ENCODE assay signal across 15 cellular contexts in the genomic region with DNA sequence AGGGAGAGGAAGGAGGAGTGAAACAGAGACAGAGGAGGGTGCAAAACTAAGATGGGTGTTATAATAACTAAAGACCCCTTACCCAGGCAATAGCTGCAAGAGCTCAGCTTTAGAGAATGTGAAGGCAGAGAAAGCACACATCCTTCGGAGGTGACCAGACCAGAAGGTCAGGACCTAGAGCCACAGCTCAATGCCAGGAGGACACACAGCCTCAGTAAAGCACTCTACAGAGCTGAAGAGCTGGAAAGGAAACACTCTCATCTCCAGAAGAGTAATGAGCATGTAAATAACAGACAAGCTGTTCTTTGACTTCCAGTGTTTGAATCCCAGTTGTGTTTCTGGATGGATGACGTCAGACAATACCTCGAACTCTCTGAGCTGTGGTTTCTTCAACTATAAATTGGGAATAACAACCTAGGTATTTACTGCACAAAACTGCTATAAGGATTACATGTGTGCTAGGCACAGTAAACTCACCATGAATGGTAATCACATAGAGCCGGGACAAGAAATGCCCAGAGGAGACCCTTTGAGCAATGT.
DNase-seq lines count a peak whose midpoint lies in the region; ATAC-seq and TF ChIP-seq lines count a peak whose summit lies in the region.
"Had no signal": no experiment of that assay in that cellular context is flagged by ENCODE, and none has a peak within 500 bp of the region (broad histone marks: within the 10 kb centered on the region; RNA-seq: fewer than 3 reads in every experiment).

No MANE protein-coding gene starts in this region.

- DNase-seq in DMS53 treated with DMSO at 0.1 percent for 48 hours (lab: John Stamatoyannopoulos, UW; ENCODE audit: unreplicated experiment) (peak; percentile 17), SHP77 treated with DMSO at 0.1 percent for 48 hours (lab: John Stamatoyannopoulos, UW) (peak; percentile 38), fibroblast of peridontal ligament (ENCODE audit: extremely low read depth) (peak; percentile 29), T-helper 1 cell (no peak)
- no peak for DNase-seq in activated CD4-positive, CD25-positive, alpha-beta regulatory T cell treated with anti-CD3 and anti-CD28 coated beads, Interleukin-2, amount 50 U/mL, for 72 hours
- DNase-seq: CD4-positive, alpha-beta memory T cell; GF-D8; MG63; NCI-H1105; NCI-H187 treated with DMSO at 0.1 percent for 48 hours; NCI-H526 had no signal

- ATAC-seq in GM18858 (IDR thresholded peaks at IDR 0.05; ENCODE audit: unreplicated experiment) = no peak
- ATAC-seq: Panc1, Right ventricle myocardium inferior had no signal

- H3K9me3 ChIP-seq in HEK293 (ENCODE audit: control insufficient read depth, insufficient read depth, low read depth, low read length) = no peaks in the 10 kb centered on the region
- H3K9me3 ChIP-seq: MG63 had no signal

- POLR2A ChIA-PET in HEK293 (lab: Yijun Ruan, JAX) = no interaction called here

- CTCF ChIA-PET in HEK293 (lab: Yijun Ruan, JAX) = interaction anchor here (0.6 to 0.7 kb wide), 3 partner anchors 8 to 181 kb away, joined by 3 to 4 read pairs (median 3); no protein-coding TSS in a partner anchor

- H3K36me3 ChIP-seq in HEK293 (ENCODE audit: control insufficient read depth in 2 of 2, insufficient read depth in 1 of 2, low read length in 2 of 2) = no peaks in the 10 kb centered on the region
- H3K36me3 ChIP-seq: MG63 had no signal

- H3K4me3 ChIP-seq in HEK293 (ENCODE audit: low read depth, low read length) = no peak overlapping the region
- H3K4me3 ChIP-seq: MG63 had no signal

- H3K27ac ChIP-seq in HEK293 (ENCODE audit: extremely low read depth, low read depth, low read length) = no peak overlapping the region

- TF ChIP-seq CTCF in HEK293 (tag by site-specific recombination; IDR thresholded peaks at IDR 0.05) = no peak

- H3K4me1 ChIP-seq in HEK293 (ENCODE audit: control insufficient read depth, insufficient read depth, low read length) = peaks cover 6% of the 10 kb centered on the region; the same call in 1 of the 2 replicates

TF ChIP-seq in HEK293, 187 proteins besides CTCF, POLR2A, EP300 and RAD21 (continues in another document):
- no peak for TF ChIP-seq GLIS2 (tag by site-specific recombination; IDR thresholded peaks at IDR 0.05)
- TF ChIP-seq SETDB1 (IDR thresholded peaks at IDR 0.05; ENCODE audit: insufficient read length, low read length) = no peak
- TF ChIP-seq ZNF248 (tag by site-specific recombination; IDR thresholded peaks at IDR 0.05) = no peak
- no peak for TF ChIP-seq ZNF211 (tag by site-specific recombination; IDR thresholded peaks at IDR 0.05; ENCODE audit: low read depth)
- TF ChIP-seq, protein P1, sequence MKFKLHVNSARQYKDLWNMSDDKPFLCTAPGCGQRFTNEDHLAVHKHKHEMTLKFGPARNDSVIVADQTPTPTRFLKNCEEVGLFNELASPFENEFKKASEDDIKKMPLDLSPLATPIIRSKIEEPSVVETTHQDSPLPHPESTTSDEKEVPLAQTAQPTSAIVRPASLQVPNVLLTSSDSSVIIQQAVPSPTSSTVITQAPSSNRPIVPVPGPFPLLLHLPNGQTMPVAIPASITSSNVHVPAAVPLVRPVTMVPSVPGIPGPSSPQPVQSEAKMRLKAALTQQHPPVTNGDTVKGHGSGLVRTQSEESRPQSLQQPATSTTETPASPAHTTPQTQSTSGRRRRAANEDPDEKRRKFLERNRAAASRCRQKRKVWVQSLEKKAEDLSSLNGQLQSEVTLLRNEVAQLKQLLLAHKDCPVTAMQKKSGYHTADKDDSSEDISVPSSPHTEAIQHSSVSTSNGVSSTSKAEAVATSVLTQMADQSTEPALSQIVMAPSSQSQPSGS (tag by site-specific recombination; IDR thresholded peaks at IDR 0.05; ENCODE audit: low read depth) = peak; percentile 85
- no peak for TF ChIP-seq ZFP69B (tag by site-specific recombination; IDR thresholded peaks at IDR 0.05)
- peak; percentile 54 for TF ChIP-seq ZNF629 (tag by site-specific recombination; IDR thresholded peaks at IDR 0.05)
- no peak for TF ChIP-seq ZNF174 (tag by site-specific recombination; IDR thresholded peaks at IDR 0.05)
- no peak for TF ChIP-seq KLF10 (tag by site-specific recombination; IDR thresholded peaks at IDR 0.05)
- TF ChIP-seq, protein P2, sequence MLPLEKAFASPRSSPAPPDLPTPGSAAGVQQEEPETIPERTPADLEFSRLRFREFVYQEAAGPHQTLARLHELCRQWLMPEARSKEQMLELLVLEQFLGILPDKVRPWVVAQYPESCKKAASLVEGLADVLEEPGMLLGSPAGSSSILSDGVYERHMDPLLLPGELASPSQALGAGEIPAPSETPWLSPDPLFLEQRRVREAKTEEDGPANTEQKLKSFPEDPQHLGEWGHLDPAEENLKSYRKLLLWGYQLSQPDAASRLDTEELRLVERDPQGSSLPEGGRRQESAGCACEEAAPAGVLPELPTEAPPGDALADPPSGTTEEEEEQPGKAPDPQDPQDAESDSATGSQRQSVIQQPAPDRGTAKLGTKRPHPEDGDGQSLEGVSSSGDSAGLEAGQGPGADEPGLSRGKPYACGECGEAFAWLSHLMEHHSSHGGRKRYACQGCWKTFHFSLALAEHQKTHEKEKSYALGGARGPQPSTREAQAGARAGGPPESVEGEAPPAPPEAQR (tag by site-specific recombination; IDR thresholded peaks at IDR 0.05) = no peak
- no peak for TF ChIP-seq MEIS1 (CRISPR knock-in tag; IDR thresholded peaks at IDR 0.05; ENCODE audit: borderline replicate concordance)
- no peak for TF ChIP-seq ZNF843 (tag by site-specific recombination; IDR thresholded peaks at IDR 0.05)
- TF ChIP-seq ZSCAN16 (tag by site-specific recombination; IDR thresholded peaks at IDR 0.05) = no peak
- TF ChIP-seq ZBTB21 (tag by site-specific recombination; IDR thresholded peaks at IDR 0.05) = peak; percentile 39; the same call in 1 of the 2 replicates
- TF ChIP-seq ZNF548 (tag by site-specific recombination; IDR thresholded peaks at IDR 0.05) = no peak
- TF ChIP-seq ZNF350 (tag by site-specific recombination; IDR thresholded peaks at IDR 0.05) = 0 out of 2 replicates have a peak, but pooled peaks have one; percentile 17
- no peak for TF ChIP-seq ZNF132 (tag by site-specific recombination; IDR thresholded peaks at IDR 0.05; ENCODE audit: borderline replicate concordance)
- no peak for TF ChIP-seq ZNF530 (tag by site-specific recombination; IDR thresholded peaks at IDR 0.05; ENCODE audit: low read depth)
- no peak for TF ChIP-seq TCF7L2 (IDR thresholded peaks at IDR 0.05; ENCODE audit: borderline replicate concordance, low read depth, low read length)
- TF ChIP-seq, protein P3, sequence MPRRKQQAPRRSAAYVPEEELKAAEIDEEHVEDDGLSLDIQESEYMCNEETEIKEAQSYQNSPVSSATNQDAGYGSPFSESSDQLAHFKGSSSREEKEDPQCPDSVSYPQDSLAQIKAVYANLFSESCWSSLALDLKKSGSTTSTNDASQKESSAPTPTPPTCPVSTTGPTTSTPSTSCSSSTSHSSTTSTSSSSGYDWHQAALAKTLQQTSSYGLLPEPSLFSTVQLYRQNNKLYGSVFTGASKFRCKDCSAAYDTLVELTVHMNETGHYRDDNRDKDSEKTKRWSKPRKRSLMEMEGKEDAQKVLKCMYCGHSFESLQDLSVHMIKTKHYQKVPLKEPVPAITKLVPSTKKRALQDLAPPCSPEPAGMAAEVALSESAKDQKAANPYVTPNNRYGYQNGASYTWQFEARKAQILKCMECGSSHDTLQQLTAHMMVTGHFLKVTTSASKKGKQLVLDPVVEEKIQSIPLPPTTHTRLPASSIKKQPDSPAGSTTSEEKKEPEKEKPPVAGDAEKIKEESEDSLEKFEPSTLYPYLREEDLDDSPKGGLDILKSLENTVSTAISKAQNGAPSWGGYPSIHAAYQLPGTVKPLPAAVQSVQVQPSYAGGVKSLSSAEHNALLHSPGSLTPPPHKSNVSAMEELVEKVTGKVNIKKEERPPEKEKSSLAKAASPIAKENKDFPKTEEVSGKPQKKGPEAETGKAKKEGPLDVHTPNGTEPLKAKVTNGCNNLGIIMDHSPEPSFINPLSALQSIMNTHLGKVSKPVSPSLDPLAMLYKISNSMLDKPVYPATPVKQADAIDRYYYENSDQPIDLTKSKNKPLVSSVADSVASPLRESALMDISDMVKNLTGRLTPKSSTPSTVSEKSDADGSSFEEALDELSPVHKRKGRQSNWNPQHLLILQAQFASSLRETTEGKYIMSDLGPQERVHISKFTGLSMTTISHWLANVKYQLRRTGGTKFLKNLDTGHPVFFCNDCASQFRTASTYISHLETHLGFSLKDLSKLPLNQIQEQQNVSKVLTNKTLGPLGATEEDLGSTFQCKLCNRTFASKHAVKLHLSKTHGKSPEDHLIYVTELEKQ (tag by site-specific recombination; IDR thresholded peaks at IDR 0.05; ENCODE audit: borderline replicate concordance) = no peak
- no peak for TF ChIP-seq ZIC2 (tag by site-specific recombination; IDR thresholded peaks at IDR 0.05)
- no peak for TF ChIP-seq ZNF558 (tag by site-specific recombination; IDR thresholded peaks at IDR 0.05)
- TF ChIP-seq, protein P4, sequence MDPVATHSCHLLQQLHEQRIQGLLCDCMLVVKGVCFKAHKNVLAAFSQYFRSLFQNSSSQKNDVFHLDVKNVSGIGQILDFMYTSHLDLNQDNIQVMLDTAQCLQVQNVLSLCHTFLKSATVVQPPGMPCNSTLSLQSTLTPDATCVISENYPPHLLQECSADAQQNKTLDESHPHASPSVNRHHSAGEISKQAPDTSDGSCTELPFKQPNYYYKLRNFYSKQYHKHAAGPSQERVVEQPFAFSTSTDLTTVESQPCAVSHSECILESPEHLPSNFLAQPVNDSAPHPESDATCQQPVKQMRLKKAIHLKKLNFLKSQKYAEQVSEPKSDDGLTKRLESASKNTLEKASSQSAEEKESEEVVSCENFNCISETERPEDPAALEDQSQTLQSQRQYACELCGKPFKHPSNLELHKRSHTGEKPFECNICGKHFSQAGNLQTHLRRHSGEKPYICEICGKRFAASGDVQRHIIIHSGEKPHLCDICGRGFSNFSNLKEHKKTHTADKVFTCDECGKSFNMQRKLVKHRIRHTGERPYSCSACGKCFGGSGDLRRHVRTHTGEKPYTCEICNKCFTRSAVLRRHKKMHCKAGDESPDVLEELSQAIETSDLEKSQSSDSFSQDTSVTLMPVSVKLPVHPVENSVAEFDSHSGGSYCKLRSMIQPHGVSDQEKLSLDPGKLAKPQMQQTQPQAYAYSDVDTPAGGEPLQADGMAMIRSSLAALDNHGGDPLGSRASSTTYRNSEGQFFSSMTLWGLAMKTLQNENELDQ (tag by site-specific recombination; IDR thresholded peaks at IDR 0.05; ENCODE audit: low read depth) = no peak

Comparison
In these comparisons a context has a peak if more than half of its experiments do, and no peak if none do; other contexts are left out.
1. DNase-seq: peak in DMS53 treated with DMSO at 0.1 percent for 48 hours (single experiment), SHP77 treated with DMSO at 0.1 percent for 48 hours (single experiment) and fibroblast of peridontal ligament (single experiment); none in T-helper 1 cell (0 of 5) and activated CD4-positive, CD25-positive, alpha-beta regulatory T cell treated with anti-CD3 and anti-CD28 coated beads, Interleukin-2, amount 50 U/mL, for 72 hours (single experiment).